ENCODE assay signal across 32 cellular contexts in the genomic region with DNA sequence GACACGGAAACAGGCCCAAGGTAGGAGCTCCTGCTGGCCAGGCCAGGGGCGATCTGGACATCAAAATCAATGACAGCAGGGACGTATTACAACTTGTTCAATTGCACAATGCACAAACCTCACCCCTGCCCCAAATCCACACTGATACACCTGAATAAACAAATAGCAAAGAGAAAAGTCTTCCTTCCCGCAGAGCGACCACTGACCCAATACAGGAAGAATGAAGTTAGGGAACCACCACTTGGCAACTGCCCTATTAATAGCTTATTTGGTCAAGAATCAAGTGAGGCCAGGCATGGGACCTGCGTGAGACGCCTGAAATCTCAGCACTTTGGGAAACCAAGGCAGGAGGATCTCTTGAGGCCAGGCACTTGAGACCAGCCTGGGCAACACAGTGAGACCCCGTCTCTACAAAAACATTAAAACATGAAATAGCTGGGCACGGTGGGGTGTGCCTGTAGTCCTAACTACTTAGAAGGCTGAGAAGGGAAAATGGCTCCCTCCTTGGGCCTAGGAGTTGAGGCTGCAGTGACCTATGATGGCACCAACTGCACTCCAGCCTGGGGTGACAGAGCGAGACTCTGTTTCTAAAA.
"Had no signal": no experiment of that assay in that cellular context is flagged by ENCODE, and none has a peak within 500 bp of the region (broad histone marks: within the 10 kb centered on the region; RNA-seq: fewer than 3 reads in every experiment).

No MANE protein-coding gene starts in this region.

- ATAC-seq: activated CD8-positive, alpha-beta T cell treated with anti-CD3 and anti-CD28 coated beads for 36 hours; activated naive CD8-positive, alpha-beta T cell treated with anti-CD3 and anti-CD28 coated beads, Interleukin-2, amount 50 U/mL, for 24 hours; activated T-cell treated with anti-CD3 and anti-CD28 coated beads, Interleukin-2, amount 50 U/mL, for 4 hours; activated T-helper 17 cell treated with anti-CD3 and anti-CD28 coated beads, Interleukin-2, amount 50 U/mL, for 72 hours; effector memory CD8-positive, alpha-beta T cell; foreskin keratinocyte; gastrocnemius medialis; heart left ventricle; T-helper 17 cell had no signal

- H3K27ac Mint-ChIP-seq: activated CD8-positive, alpha-beta T cell treated with anti-CD3 and anti-CD28 coated beads for 36 hours; activated naive CD4-positive, alpha-beta T cell treated with anti-CD3 and anti-CD28 coated beads for 36 hours; activated naive CD8-positive, alpha-beta T cell treated with anti-CD3 and anti-CD28 coated beads for 36 hours; activated naive CD8-positive, alpha-beta T cell treated with anti-CD3 and anti-CD28 coated beads, Interleukin-2, amount 50 U/mL, for 24 hours; activated T-helper 17 cell treated with anti-CD3 and anti-CD28 coated beads, Interleukin-2, amount 50 U/mL, for 72 hours; T-helper 17 cell; T-helper 2 cell treated with Interferon-gamma antibody and Interleukin-4, amounts not matched to agents 5 μg/mL and 100 μg/mL, for 36 hours had no signal

- H3K9me3 ChIP-seq: adrenal gland, esophagus muscularis mucosa, gastrocnemius medialis, heart left ventricle had no signal

- H3K4me1 Mint-ChIP-seq: activated naive CD8-positive, alpha-beta T cell treated with anti-CD3 and anti-CD28 coated beads, Interleukin-2, amount 50 U/mL, for 24 hours; activated T-helper 17 cell treated with anti-CD3 and anti-CD28 coated beads, Interleukin-2, amount 50 U/mL, for 72 hours; central memory CD8-positive, alpha-beta T cell; T-helper 17 cell had no signal

- H3K9me3 Mint-ChIP-seq: activated CD8-positive, alpha-beta T cell treated with anti-CD3 and anti-CD28 coated beads for 36 hours; activated naive CD4-positive, alpha-beta T cell treated with anti-CD3 and anti-CD28 coated beads for 36 hours; activated naive CD4-positive, alpha-beta T cell treated with anti-CD3 and anti-CD28 coated beads, Interleukin-2, amount 50 U/mL, for 24 hours; activated naive CD8-positive, alpha-beta T cell treated with anti-CD3 and anti-CD28 coated beads for 36 hours; activated naive CD8-positive, alpha-beta T cell treated with anti-CD3 and anti-CD28 coated beads, Interleukin-2, amount 50 U/mL, for 24 hours; activated T-cell treated with anti-CD3 and anti-CD28 coated beads, Interleukin-2, amount 50 U/mL, for 4 hours; activated T-helper 17 cell treated with anti-CD3 and anti-CD28 coated beads, Interleukin-2, amount 50 U/mL, for 72 hours; brain; central memory CD8-positive, alpha-beta T cell; effector memory CD8-positive, alpha-beta T cell; T-helper 2 cell treated with Interferon-gamma antibody and Interleukin-4, amounts not matched to agents 5 μg/mL and 100 μg/mL, for 36 hours had no signal

- H3K27me3 ChIP-seq: adrenal gland, gastrocnemius medialis had no signal

- H3K36me3 ChIP-seq: adrenal gland, esophagus muscularis mucosa, gastrocnemius medialis, heart left ventricle had no signal

- H3K4me3 Mint-ChIP-seq: activated CD8-positive, alpha-beta T cell treated with anti-CD3 and anti-CD28 coated beads for 36 hours; activated naive CD4-positive, alpha-beta T cell treated with anti-CD3 and anti-CD28 coated beads for 36 hours; activated naive CD4-positive, alpha-beta T cell treated with anti-CD3 and anti-CD28 coated beads, Interleukin-2, amount 50 U/mL, for 24 hours; activated naive CD8-positive, alpha-beta T cell treated with anti-CD3 and anti-CD28 coated beads for 36 hours; activated naive CD8-positive, alpha-beta T cell treated with anti-CD3 and anti-CD28 coated beads, Interleukin-2, amount 50 U/mL, for 24 hours; activated T-cell treated with anti-CD3 and anti-CD28 coated beads, Interleukin-2, amount 50 U/mL, for 4 hours; activated T-helper 17 cell treated with anti-CD3 and anti-CD28 coated beads, Interleukin-2, amount 50 U/mL, for 72 hours; brain; central memory CD8-positive, alpha-beta T cell; effector memory CD8-positive, alpha-beta T cell; T-helper 17 cell; T-helper 2 cell treated with Interferon-gamma antibody and Interleukin-4, amounts not matched to agents 5 μg/mL and 100 μg/mL, for 36 hours had no signal

- H3K27ac ChIP-seq: adrenal gland, esophagus muscularis mucosa, foreskin keratinocyte, gastrocnemius medialis, heart left ventricle had no signal

- H3K27me3 Mint-ChIP-seq: activated CD8-positive, alpha-beta T cell treated with anti-CD3 and anti-CD28 coated beads for 36 hours; activated naive CD4-positive, alpha-beta T cell treated with anti-CD3 and anti-CD28 coated beads, Interleukin-2, amount 50 U/mL, for 24 hours; activated naive CD8-positive, alpha-beta T cell treated with anti-CD3 and anti-CD28 coated beads for 36 hours; activated naive CD8-positive, alpha-beta T cell treated with anti-CD3 and anti-CD28 coated beads, Interleukin-2, amount 50 U/mL, for 24 hours; activated T-helper 17 cell treated with anti-CD3 and anti-CD28 coated beads, Interleukin-2, amount 50 U/mL, for 72 hours; brain; central memory CD8-positive, alpha-beta T cell; effector memory CD8-positive, alpha-beta T cell had no signal

- DNase-seq: activated CD4-positive, alpha-beta T cell treated with anti-CD3 and anti-CD28 coated beads for 1 hour; activated CD4-positive, alpha-beta T cell treated with anti-CD3 and anti-CD28 coated beads for 48 hours; activated CD4-positive, alpha-beta T cell treated with anti-CD3 and anti-CD28 coated beads, Interleukin-2, amount 50 U/mL, for 1 hour; activated CD4-positive, alpha-beta T cell treated with anti-CD3 and anti-CD28 coated beads, Interleukin-2, amount 50 U/mL, for 48 hours; activated CD8-positive, alpha-beta memory T cell treated with anti-CD3 and anti-CD28 coated beads for 24 hours; activated CD8-positive, alpha-beta T cell treated with anti-CD3 and anti-CD28 coated beads for 36 hours; activated effector memory CD4-positive, alpha-beta T cell treated with anti-CD3 and anti-CD28 coated beads, Interleukin-2, amount 50 U/mL, for 16 hours; activated naive CD4-positive, alpha-beta T cell treated with anti-CD3 and anti-CD28 coated beads for 36 hours; activated naive CD8-positive, alpha-beta T cell treated with anti-CD3 and anti-CD28 coated beads for 36 hours; activated naive CD8-positive, alpha-beta T cell treated with anti-CD3 and anti-CD28 coated beads, Interleukin-2, amount 50 U/mL, for 24 hours; activated T-cell treated with anti-CD3 and anti-CD28 coated beads, Interleukin-2, amount 50 U/mL, for 4 hours; adrenal gland; amygdala; aorta; cortex of kidney; dermis blood vessel endothelial cell; effector CD4-positive, alpha-beta T cell; effector memory CD8-positive, alpha-beta T cell; erythroblast; foreskin keratinocyte; gastrocnemius medialis; glutamatergic neuron; T-helper 1 cell; T-helper 17 cell; T1000 had no signal

- H3K4me3 ChIP-seq: adrenal gland, esophagus muscularis mucosa, gastrocnemius medialis, heart left ventricle had no signal

- H3K36me3 Mint-ChIP-seq: activated naive CD4-positive, alpha-beta T cell treated with anti-CD3 and anti-CD28 coated beads, Interleukin-2, amount 50 U/mL, for 24 hours; activated naive CD8-positive, alpha-beta T cell treated with anti-CD3 and anti-CD28 coated beads for 36 hours; brain had no signal
